In genomic region chr11:36114095-36114494, GRCh38 we compare ENCODE assay signal across 16 cellular contexts.
DNase-seq lines count a peak whose midpoint lies in the region; FAIRE-seq and TF ChIP-seq lines count a peak whose summit lies in the region.
"Had no signal": no experiment of that assay in that cellular context is flagged by ENCODE, and none has a peak within 500 bp of the region (broad histone marks: within the 10 kb centered on the region; RNA-seq: fewer than 3 reads in every experiment).

No MANE protein-coding gene starts in this region.

- H3K4me1 Mint-ChIP-seq in neural progenitor cell (peaks cover 39% of the 10 kb centered on the region), progenitor cell of endocrine pancreas (ENCODE audit: low read depth) (peaks cover 4% of the 10 kb centered on the region)
- H3K4me1 Mint-ChIP-seq: CD4-positive, alpha-beta memory T cell had no signal

- H3K9me3 Mint-ChIP-seq in neural progenitor cell (peaks cover 28% of the 10 kb centered on the region), progenitor cell of endocrine pancreas (ENCODE audit: low read depth) (peaks cover 10% of the 10 kb centered on the region)

- H3K4me2 ChIP-seq in neural progenitor cell = no peak overlapping the region
- H3K4me2 ChIP-seq: GM23338 had no signal

- no peak overlapping the region for H2AFZ ChIP-seq in neural progenitor cell (replicated peaks)
- H2AFZ ChIP-seq: GM23338 had no signal

- H3K27ac Mint-ChIP-seq in neural progenitor cell (peak overlapping the region; percentile 74), progenitor cell of endocrine pancreas (no peak overlapping the region)
- H3K27ac Mint-ChIP-seq: CD4-positive, alpha-beta memory T cell; GM23338; HFFc6 had no signal

- H3K36me3 Mint-ChIP-seq in neural progenitor cell (peaks cover 33% of the 10 kb centered on the region), progenitor cell of endocrine pancreas (ENCODE audit: insufficient read depth) (peaks cover 23% of the 10 kb centered on the region)
- H3K36me3 Mint-ChIP-seq: CD4-positive, alpha-beta memory T cell had no signal

- H3K27me3 ChIP-seq in bronchial epithelial cell (ENCODE audit: control insufficient read depth, insufficient read depth, low read length) = no peaks in the 10 kb centered on the region
- no peaks in the 10 kb centered on the region for H3K27me3 ChIP-seq in neural progenitor cell

- peak; percentile 50 for FAIRE-seq in bronchial epithelial cell (lab: Jason Lieb, UNC)
- FAIRE-seq: GM12891, GM18507 had no signal

- peaks cover 12% of the 10 kb centered on the region for H3K9me3 ChIP-seq in neural progenitor cell (ENCODE audit: low read depth)
- H3K9me3 ChIP-seq: HAP-1 had no signal

- DNase-seq in bronchial epithelial cell (ENCODE audit: low read depth) (no peak), cerebellum (ENCODE audit: low spot score) (peak; percentile 72), neural progenitor cell (ENCODE audit: low spot score) (no peak), progenitor cell of endocrine pancreas (ENCODE audit: low spot score, unreplicated experiment) (no peak), NCI-H1694 (lab: John Stamatoyannopoulos, UW) (no peak), NCI-H1694 treated with DMSO at 0.1 percent for 48 hours (lab: John Stamatoyannopoulos, UW) (no peak)
- DNase-seq: CD4-positive, alpha-beta memory T cell; COR-L47; DMS153; DND-41; GDM1; HFFc6 had no signal

- H4K20me1 ChIP-seq in neural progenitor cell (ENCODE audit: low read depth) = no peaks in the 10 kb centered on the region

- H3K4me1 ChIP-seq in neural progenitor cell = peaks cover 33% of the 10 kb centered on the region

- TF ChIP-seq CTCF in bronchial epithelial cell (IDR thresholded peaks at IDR 0.05; ENCODE audit: insufficient read depth, low read length, severe bottlenecking) (no peak), neural progenitor cell (IDR thresholded peaks at IDR 0.05) (no peak), progenitor cell of endocrine pancreas (IDR thresholded peaks at IDR 0.05; ENCODE audit: unreplicated experiment) (no peak)

- H3K27ac ChIP-seq in neural progenitor cell = no peak overlapping the region

- H3K79me2 ChIP-seq in neural progenitor cell (ENCODE audit: low read depth) = peaks cover 50% of the 10 kb centered on the region

- no peak overlapping the region for H3K9ac ChIP-seq in neural progenitor cell

- no peak overlapping the region for H3K4me3 ChIP-seq in bronchial epithelial cell (ENCODE audit: low read depth, low read length)
- H3K4me3 ChIP-seq in neural progenitor cell = no peak overlapping the region
- H3K4me3 ChIP-seq: GM23338, HAP-1 had no signal

- H3F3A ChIP-seq in neural progenitor cell (ENCODE audit: low read depth) = peaks cover 38% of the 10 kb centered on the region

- H3K36me3 ChIP-seq in bronchial epithelial cell (ENCODE audit: control insufficient read depth, insufficient read depth, low read length) (no peaks in the 10 kb centered on the region), neural progenitor cell (peaks cover 25% of the 10 kb centered on the region)
- H3K36me3 ChIP-seq: HAP-1 had no signal

- H3K27me3 Mint-ChIP-seq in neural progenitor cell (ENCODE audit: insufficient read depth, low read depth) (no peaks in the 10 kb centered on the region), progenitor cell of endocrine pancreas (no peaks in the 10 kb centered on the region)

- H3K4me3 Mint-ChIP-seq in neural progenitor cell = no peak overlapping the region
- H3K4me3 Mint-ChIP-seq in progenitor cell of endocrine pancreas (ENCODE audit: low read depth) = no peak overlapping the region
- H3K4me3 Mint-ChIP-seq: CD4-positive, alpha-beta memory T cell; GM23338; HFFc6 had no signal
